ENCODE assay signal across 8 cellular contexts in genomic region chr16:29898786-29899515, GRCh38. TPM values are rescaled to one million over a fixed set of nuclear protein-coding genes. Genes with fewer than 3 reads are reported as not detected.
DNase-seq lines count a peak whose midpoint lies in the region; ATAC-seq and TF ChIP-seq lines count a peak whose summit lies in the region.
"Had no signal": no experiment of that assay in that cellular context is flagged by ENCODE, and none has a peak within 500 bp of the region (broad histone marks: within the 10 kb centered on the region; RNA-seq: fewer than 3 reads in every experiment).

No MANE protein-coding gene starts in this region.

- H3K9me3 Mint-ChIP-seq in osteocyte (ENCODE audit: unreplicated experiment), result no peaks in the 10 kb centered on the region
- H3K9me3 Mint-ChIP-seq: stimulated activated memory B cell treated with anti-CD40 and anti-IgM and Interleukin-4, amounts not matched to agents 10 μg/mL and 1 μg/mL and 100 μg/mL, for 72 hours had no signal

- no peaks in the 10 kb centered on the region for H3F3A ChIP-seq in GM23248 (ENCODE audit: insufficient read depth)

- H3K4me3 ChIP-seq in GM23248 (peak overlapping the region; percentile 82), coronary artery (peak overlapping the region; percentile 82), aorta (ENCODE audit: low read length in 2 of 2) (no peak overlapping the region)

- peak overlapping the region; percentile 79 for H3K9ac ChIP-seq in GM23248

- peak overlapping the region; percentile 82 for H2AFZ ChIP-seq in GM23248

- H3K4me1 Mint-ChIP-seq in osteocyte (ENCODE audit: unreplicated experiment), result peaks cover 17% of the 10 kb centered on the region

- TF ChIP-seq CTCF in coronary artery (IDR thresholded peaks at IDR 0.05), result no peak
- no peak for TF ChIP-seq CTCF in osteocyte (IDR thresholded peaks at IDR 0.05)

- peak overlapping the region; percentile 58 for H3K4me2 ChIP-seq in GM23248 (ENCODE audit: unreplicated experiment)

- H3K36me3 ChIP-seq in GM23248 (ENCODE audit: low read depth) (no peaks in the 10 kb centered on the region), aorta (ENCODE audit: control insufficient read depth in 1 of 2, insufficient read depth in 2 of 2, low read length in 1 of 2) (no peaks in the 10 kb centered on the region)

- H3K9me3 ChIP-seq in GM23248 (ENCODE audit: low read depth) (no peaks in the 10 kb centered on the region), aorta (ENCODE audit: control insufficient read depth, low read length) (no peaks in the 10 kb centered on the region)

- H3K9me2 ChIP-seq in GM23248 (ENCODE audit: insufficient read depth), result no peaks in the 10 kb centered on the region

- peaks cover 19% of the 10 kb centered on the region for H3K27me3 Mint-ChIP-seq in osteocyte (ENCODE audit: unreplicated experiment)

- no peaks in the 10 kb centered on the region for H3K36me3 Mint-ChIP-seq in osteocyte (ENCODE audit: unreplicated experiment)
- H3K36me3 Mint-ChIP-seq: stimulated activated memory B cell treated with anti-CD40 and anti-IgM and Interleukin-4, amounts not matched to agents 10 μg/mL and 1 μg/mL and 100 μg/mL, for 72 hours had no signal

- H3K4me3 Mint-ChIP-seq in osteocyte (ENCODE audit: unreplicated experiment), result peak overlapping the region; percentile 73
- H3K4me3 Mint-ChIP-seq: stimulated activated memory B cell treated with anti-CD40 and anti-IgM and Interleukin-4, amounts not matched to agents 10 μg/mL and 1 μg/mL and 100 μg/mL, for 72 hours had no signal

- in situ Hi-C loops in GM23248 (cut with MboI), result no loop called here

- H4K20me1 ChIP-seq in GM23248 (ENCODE audit: insufficient read depth), result no peaks in the 10 kb centered on the region

- intact Hi-C loops in aorta (cut with DNase I), result no loop called here

- 3% methylated on average over 14 to 25 of the region's 25 CpGs for WGBS in GM23248 (ENCODE audit: low coverage in 1 of 2, low lambda C conversion rate in 2 of 2, missing lambda C conversion rate in 2 of 2), 2 experiments
- 1% methylated on average over 23 to 25 of the region's 25 CpGs for WGBS in aorta, 2 donors

- DNase-seq in GM23248 (peak; percentile 67), NCI-H2171 (lab: John Stamatoyannopoulos, UW) (peak; percentile 55), coronary artery (ENCODE audit: low spot score) (no peak), osteocyte (ENCODE audit: extremely low spot score, unreplicated experiment) (no peak), aorta (no peak)

- no peaks in the 10 kb centered on the region for H3K27me3 ChIP-seq in GM23248 (replicated peaks; ENCODE audit: insufficient read depth)
- H3K27me3 ChIP-seq in aorta (ENCODE audit: control insufficient read depth in 1 of 2, insufficient read depth in 2 of 2, low read length in 1 of 2), result no peaks in the 10 kb centered on the region

- ATAC-seq in aorta (ENCODE audit: low FRiP score) (no peak), GM21447 (IDR thresholded peaks at IDR 0.05; ENCODE audit: unreplicated experiment) (no peak), GM21423 (IDR thresholded peaks at IDR 0.05; ENCODE audit: unreplicated experiment) (no peak)

- H3K27ac Mint-ChIP-seq in osteocyte (ENCODE audit: unreplicated experiment), result peak overlapping the region; percentile 23
- H3K27ac Mint-ChIP-seq: stimulated activated memory B cell treated with anti-CD40 and anti-IgM and Interleukin-4, amounts not matched to agents 10 μg/mL and 1 μg/mL and 100 μg/mL, for 72 hours had no signal

- H3K27ac ChIP-seq in GM23248 (peak overlapping the region; percentile 81), coronary artery (no peak overlapping the region), aorta (ENCODE audit: low read depth in 1 of 2, low read length in 2 of 2) (no peak overlapping the region)

- peaks cover 9% of the 10 kb centered on the region for H3K4me1 ChIP-seq in GM23248 (ENCODE audit: insufficient read depth)
- no peaks in the 10 kb centered on the region for H3K4me1 ChIP-seq in aorta (ENCODE audit: control insufficient read depth in 1 of 2, insufficient read depth in 2 of 2, low read length in 2 of 2)

- H3K79me2 ChIP-seq in GM23248 (ENCODE audit: insufficient read depth), result peaks cover 29% of the 10 kb centered on the region

RNA-seq across cellular contexts. Expression of gene SEZ6L2, which starts 0.4 kb away (rescaled TPM):
- total RNA-seq in GM23248 (2014; rRNA removed; shearing (Covaris generic)), result 30.7 and 34.7 TPM in 2 replicates
- 6.9 and 7.3 TPM in 2 replicates for polyA plus RNA-seq in GM23248 (2016; fragmentation: Nextera tagmentation; extraction: Ambion mirVana)
- total RNA-seq in osteocyte, result 17.6 and 19.3 TPM in 2 replicates
- total RNA-seq in aorta, result 1 to 10 TPM in 1 of 2 donors, under 1 TPM in 1; 0.71 to 1.4 TPM
- polyA plus RNA-seq in aorta, result under 1 TPM; 0.56 to 0.63 TPM

RNA-seq across cellular contexts. Expression of gene ASPHD1, which starts 1.3 kb away (rescaled TPM):
- 6.9 and 18.7 TPM in 2 replicates for total RNA-seq in GM23248 (2014; rRNA removed; shearing (Covaris generic))
- 18.5 and 19.3 TPM in 2 replicates for polyA plus RNA-seq in GM23248 (2016; fragmentation: Nextera tagmentation; extraction: Ambion mirVana)
- total RNA-seq in osteocyte, result 1.0 and 1.2 TPM in 2 replicates
- under 1 TPM; 0.39 to 0.48 TPM for total RNA-seq in aorta
- polyA plus RNA-seq in aorta, result under 1 TPM in 1 of 2 donors, not detected in 1; 0.46 TPM

RNA-seq across cellular contexts. Expression of gene KCTD13, which starts 27.1 kb away (rescaled TPM):
- total RNA-seq in GM23248 (2014; rRNA removed; shearing (Covaris generic)), result 3.7 and 14.7 TPM in 2 replicates
- 10.7 and 12.6 TPM in 2 replicates for polyA plus RNA-seq in GM23248 (2016; fragmentation: Nextera tagmentation; extraction: Ambion mirVana)
- 20.5 and 22.3 TPM in 2 replicates for total RNA-seq in osteocyte
- 10 to 100 TPM; 25.0 to 31.4 TPM for total RNA-seq in aorta
- polyA plus RNA-seq in aorta, result 10 to 100 TPM in 1 of 2 donors, 1 to 10 TPM in 1; 5.3 to 20.8 TPM

RNA-seq across cellular contexts. Expression of gene CDIPT, which starts 35.9 kb away (rescaled TPM):
- total RNA-seq in GM23248 (2014; rRNA removed; shearing (Covaris generic)), result 161 and 181 TPM in 2 replicates
- 126 and 128 TPM in 2 replicates for polyA plus RNA-seq in GM23248 (2016; fragmentation: Nextera tagmentation; extraction: Ambion mirVana)
- 104 and 108 TPM in 2 replicates for total RNA-seq in osteocyte
- 10 to 100 TPM; 63.6 to 81.1 TPM for total RNA-seq in aorta
- 10 to 100 TPM; 60.9 to 98.0 TPM for polyA plus RNA-seq in aorta

Comparison
In these comparisons a context has a peak if more than half of its experiments do, and no peak if none do; other contexts are left out.
1. DNase-seq: peak in GM23248 (single experiment) and NCI-H2171 (single experiment); none in coronary artery (single experiment), osteocyte (single experiment) and aorta (0 of 2).
2. H3K4me3 ChIP-seq: peak in GM23248 (single experiment) and coronary artery (single experiment); none in aorta (0 of 2).